ENCODE assay signal across 1 cellular context in the genomic region with DNA sequence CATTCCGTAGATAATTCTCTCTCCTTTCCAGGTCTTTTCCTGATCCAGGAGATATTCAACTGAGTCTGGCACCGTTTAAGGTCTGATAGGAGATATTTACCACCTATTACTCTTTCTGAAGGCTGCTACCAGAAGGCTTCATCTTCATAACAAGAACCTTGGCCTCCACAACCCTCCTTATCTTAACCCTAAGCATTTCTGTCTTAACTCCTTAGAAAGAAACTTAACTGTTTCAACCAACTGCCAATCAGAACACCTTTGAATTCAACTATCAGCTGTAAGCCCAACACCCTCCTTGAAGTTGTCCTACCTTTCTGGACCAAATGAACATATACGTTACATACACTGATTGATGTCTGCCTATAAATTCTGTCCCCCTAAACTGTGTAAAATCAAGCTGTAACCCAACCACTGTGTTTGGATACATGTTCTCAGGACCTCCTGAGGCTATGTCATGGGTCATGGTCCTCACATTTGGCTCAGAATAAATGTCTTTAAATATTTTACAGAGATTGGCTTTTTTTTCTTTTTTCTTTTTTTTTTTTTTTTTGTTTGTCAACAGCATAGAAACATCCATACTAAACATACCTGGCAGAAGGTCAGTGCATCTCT.
A peak's percentile ranks its signal among the peaks of the same experiment; 100 is the strongest.
TF ChIP-seq lines count a peak whose summit lies in the region.

No MANE protein-coding gene starts in this region.

TF ChIP-seq in K562, 482 proteins besides CTCF, POLR2A, EP300 and RAD21 (continued from another document):
- TF ChIP-seq, protein P1, sequence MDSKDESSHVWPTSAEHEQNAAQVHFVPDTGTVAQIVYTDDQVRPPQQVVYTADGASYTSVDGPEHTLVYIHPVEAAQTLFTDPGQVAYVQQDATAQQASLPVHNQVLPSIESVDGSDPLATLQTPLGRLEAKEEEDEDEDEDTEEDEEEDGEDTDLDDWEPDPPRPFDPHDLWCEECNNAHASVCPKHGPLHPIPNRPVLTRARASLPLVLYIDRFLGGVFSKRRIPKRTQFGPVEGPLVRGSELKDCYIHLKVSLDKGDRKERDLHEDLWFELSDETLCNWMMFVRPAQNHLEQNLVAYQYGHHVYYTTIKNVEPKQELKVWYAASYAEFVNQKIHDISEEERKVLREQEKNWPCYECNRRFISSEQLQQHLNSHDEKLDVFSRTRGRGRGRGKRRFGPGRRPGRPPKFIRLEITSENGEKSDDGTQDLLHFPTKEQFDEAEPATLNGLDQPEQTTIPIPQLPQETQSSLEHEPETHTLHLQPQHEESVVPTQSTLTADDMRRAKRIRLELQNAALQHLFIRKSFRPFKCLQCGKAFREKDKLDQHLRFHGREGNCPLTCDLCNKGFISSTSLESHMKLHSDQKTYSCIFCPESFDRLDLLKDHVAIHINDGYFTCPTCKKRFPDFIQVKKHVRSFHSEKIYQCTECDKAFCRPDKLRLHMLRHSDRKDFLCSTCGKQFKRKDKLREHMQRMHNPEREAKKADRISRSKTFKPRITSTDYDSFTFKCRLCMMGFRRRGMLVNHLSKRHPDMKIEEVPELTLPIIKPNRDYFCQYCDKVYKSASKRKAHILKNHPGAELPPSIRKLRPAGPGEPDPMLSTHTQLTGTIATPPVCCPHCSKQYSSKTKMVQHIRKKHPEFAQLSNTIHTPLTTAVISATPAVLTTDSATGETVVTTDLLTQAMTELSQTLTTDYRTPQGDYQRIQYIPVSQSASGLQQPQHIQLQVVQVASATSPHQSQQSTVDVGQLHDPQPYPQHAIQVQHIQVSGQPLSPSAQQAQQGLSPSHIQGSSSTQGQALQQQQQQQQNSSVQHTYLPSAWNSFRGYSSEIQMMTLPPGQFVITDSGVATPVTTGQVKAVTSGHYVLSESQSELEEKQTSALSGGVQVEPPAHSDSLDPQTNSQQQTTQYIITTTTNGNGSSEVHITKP (IDR thresholded peaks at IDR 0.05; ENCODE audit: partially characterized antibody) = no peak
- no peak for TF ChIP-seq NCOA2 (IDR thresholded peaks at IDR 0.05; ENCODE audit: partially characterized antibody in 2 of 2)
- TF ChIP-seq RFX7 (CRISPR knock-in tag; IDR thresholded peaks at IDR 0.05) = no peak
- no peak for TF ChIP-seq KHSRP (IDR thresholded peaks at IDR 0.05)
- TF ChIP-seq ARID1B (IDR thresholded peaks at IDR 0.05) = peak; percentile 49
- TF ChIP-seq ZFP30 (CRISPR knock-in tag; IDR thresholded peaks at IDR 0.05; ENCODE audit: borderline replicate concordance) = no peak
- no peak for TF ChIP-seq ELF4 (CRISPR knock-in tag; IDR thresholded peaks at IDR 0.05)
- no peak for TF ChIP-seq ZNF766 (CRISPR knock-in tag; conservative IDR thresholded peaks at IDR 0.05)
- TF ChIP-seq, protein P2, sequence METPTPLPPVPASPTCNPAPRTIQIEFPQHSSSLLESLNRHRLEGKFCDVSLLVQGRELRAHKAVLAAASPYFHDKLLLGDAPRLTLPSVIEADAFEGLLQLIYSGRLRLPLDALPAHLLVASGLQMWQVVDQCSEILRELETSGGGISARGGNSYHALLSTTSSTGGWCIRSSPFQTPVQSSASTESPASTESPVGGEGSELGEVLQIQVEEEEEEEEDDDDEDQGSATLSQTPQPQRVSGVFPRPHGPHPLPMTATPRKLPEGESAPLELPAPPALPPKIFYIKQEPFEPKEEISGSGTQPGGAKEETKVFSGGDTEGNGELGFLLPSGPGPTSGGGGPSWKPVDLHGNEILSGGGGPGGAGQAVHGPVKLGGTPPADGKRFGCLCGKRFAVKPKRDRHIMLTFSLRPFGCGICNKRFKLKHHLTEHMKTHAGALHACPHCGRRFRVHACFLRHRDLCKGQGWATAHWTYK (CRISPR knock-in tag; IDR thresholded peaks at IDR 0.05) = no peak
- TF ChIP-seq, protein P3, sequence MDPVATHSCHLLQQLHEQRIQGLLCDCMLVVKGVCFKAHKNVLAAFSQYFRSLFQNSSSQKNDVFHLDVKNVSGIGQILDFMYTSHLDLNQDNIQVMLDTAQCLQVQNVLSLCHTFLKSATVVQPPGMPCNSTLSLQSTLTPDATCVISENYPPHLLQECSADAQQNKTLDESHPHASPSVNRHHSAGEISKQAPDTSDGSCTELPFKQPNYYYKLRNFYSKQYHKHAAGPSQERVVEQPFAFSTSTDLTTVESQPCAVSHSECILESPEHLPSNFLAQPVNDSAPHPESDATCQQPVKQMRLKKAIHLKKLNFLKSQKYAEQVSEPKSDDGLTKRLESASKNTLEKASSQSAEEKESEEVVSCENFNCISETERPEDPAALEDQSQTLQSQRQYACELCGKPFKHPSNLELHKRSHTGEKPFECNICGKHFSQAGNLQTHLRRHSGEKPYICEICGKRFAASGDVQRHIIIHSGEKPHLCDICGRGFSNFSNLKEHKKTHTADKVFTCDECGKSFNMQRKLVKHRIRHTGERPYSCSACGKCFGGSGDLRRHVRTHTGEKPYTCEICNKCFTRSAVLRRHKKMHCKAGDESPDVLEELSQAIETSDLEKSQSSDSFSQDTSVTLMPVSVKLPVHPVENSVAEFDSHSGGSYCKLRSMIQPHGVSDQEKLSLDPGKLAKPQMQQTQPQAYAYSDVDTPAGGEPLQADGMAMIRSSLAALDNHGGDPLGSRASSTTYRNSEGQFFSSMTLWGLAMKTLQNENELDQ (CRISPR knock-in tag; IDR thresholded peaks at IDR 0.05; ENCODE audit: borderline replicate concordance) = 0 out of 2 replicates have a peak, but pooled peaks have one; percentile 31
- TF ChIP-seq FOSL1 (tag; conservative IDR thresholded peaks at IDR 0.05) = no peak; the same call in 1 of the 2 replicates
- TF ChIP-seq PHF8 (IDR thresholded peaks at IDR 0.05; ENCODE audit: borderline replicate concordance, low read length) = no peak
- 0 out of 2 replicates have a peak, but pooled peaks have one; percentile 21 for TF ChIP-seq ZNF311 (CRISPR knock-in tag; IDR thresholded peaks at IDR 0.05)
- TF ChIP-seq, protein P4, sequence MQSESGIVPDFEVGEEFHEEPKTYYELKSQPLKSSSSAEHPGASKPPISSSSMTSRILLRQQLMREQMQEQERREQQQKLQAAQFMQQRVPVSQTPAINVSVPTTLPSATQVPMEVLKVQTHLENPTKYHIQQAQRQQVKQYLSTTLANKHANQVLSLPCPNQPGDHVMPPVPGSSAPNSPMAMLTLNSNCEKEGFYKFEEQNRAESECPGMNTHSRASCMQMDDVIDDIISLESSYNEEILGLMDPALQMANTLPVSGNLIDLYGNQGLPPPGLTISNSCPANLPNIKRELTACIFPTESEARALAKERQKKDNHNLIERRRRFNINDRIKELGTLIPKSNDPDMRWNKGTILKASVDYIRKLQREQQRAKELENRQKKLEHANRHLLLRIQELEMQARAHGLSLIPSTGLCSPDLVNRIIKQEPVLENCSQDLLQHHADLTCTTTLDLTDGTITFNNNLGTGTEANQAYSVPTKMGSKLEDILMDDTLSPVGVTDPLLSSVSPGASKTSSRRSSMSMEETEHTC (IDR thresholded peaks at IDR 0.05) = no peak
- no peak for TF ChIP-seq SIX5 (IDR thresholded peaks at IDR 0.05; ENCODE audit: borderline replicate concordance in 1 of 2, insufficient read depth in 1 of 2, low read depth in 1 of 2, low read length in 2 of 2)
- TF ChIP-seq, protein P5, sequence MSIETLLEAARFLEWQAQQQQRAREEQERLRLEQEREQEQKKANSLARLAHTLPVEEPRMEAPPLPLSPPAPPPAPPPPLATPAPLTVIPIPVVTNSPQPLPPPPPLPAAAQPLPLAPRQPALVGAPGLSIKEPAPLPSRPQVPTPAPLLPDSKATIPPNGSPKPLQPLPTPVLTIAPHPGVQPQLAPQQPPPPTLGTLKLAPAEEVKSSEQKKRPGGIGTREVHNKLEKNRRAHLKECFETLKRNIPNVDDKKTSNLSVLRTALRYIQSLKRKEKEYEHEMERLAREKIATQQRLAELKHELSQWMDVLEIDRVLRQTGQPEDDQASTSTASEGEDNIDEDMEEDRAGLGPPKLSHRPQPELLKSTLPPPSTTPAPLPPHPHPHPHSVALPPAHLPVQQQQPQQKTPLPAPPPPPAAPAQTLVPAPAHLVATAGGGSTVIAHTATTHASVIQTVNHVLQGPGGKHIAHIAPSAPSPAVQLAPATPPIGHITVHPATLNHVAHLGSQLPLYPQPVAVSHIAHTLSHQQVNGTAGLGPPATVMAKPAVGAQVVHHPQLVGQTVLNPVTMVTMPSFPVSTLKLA (conservative IDR thresholded peaks at IDR 0.05) = no peak; a peak in 1 of 4 replicates
- TF ChIP-seq, protein P6, sequence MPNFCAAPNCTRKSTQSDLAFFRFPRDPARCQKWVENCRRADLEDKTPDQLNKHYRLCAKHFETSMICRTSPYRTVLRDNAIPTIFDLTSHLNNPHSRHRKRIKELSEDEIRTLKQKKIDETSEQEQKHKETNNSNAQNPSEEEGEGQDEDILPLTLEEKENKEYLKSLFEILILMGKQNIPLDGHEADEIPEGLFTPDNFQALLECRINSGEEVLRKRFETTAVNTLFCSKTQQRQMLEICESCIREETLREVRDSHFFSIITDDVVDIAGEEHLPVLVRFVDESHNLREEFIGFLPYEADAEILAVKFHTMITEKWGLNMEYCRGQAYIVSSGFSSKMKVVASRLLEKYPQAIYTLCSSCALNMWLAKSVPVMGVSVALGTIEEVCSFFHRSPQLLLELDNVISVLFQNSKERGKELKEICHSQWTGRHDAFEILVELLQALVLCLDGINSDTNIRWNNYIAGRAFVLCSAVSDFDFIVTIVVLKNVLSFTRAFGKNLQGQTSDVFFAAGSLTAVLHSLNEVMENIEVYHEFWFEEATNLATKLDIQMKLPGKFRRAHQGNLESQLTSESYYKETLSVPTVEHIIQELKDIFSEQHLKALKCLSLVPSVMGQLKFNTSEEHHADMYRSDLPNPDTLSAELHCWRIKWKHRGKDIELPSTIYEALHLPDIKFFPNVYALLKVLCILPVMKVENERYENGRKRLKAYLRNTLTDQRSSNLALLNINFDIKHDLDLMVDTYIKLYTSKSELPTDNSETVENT (CRISPR knock-in tag; IDR thresholded peaks at IDR 0.05) = peak; percentile 37; the same call in 1 of the 2 replicates
- TF ChIP-seq CBFA2T3 (IDR thresholded peaks at IDR 0.05) = peak; percentile 60
- peak; percentile 55 for TF ChIP-seq CXXC5 (CRISPR knock-in tag; IDR thresholded peaks at IDR 0.05)
- TF ChIP-seq MCM5 (IDR thresholded peaks at IDR 0.05; ENCODE audit: low read depth) = no peak
- peak; percentile 35 for TF ChIP-seq SMAD4 (CRISPR knock-in tag; conservative IDR thresholded peaks at IDR 0.05)
- TF ChIP-seq CCNT2 (IDR thresholded peaks at IDR 0.05; ENCODE audit: borderline replicate concordance, extremely low read depth, insufficient read length, low read depth, low read length) = no peak
- no peak for TF ChIP-seq GTF2F1 (IDR thresholded peaks at IDR 0.05; ENCODE audit: low read depth, low read length)
- no peak for TF ChIP-seq TBP (optimal IDR thresholded peaks at IDR 0.05; ENCODE audit: low read depth, low read length)
- no peak for TF ChIP-seq SIRT6 (IDR thresholded peaks at IDR 0.05; ENCODE audit: low read depth, low read length)
- no peak for TF ChIP-seq ETV1 (tag; conservative IDR thresholded peaks at IDR 0.05; ENCODE audit: low read depth)
- TF ChIP-seq, protein P7, sequence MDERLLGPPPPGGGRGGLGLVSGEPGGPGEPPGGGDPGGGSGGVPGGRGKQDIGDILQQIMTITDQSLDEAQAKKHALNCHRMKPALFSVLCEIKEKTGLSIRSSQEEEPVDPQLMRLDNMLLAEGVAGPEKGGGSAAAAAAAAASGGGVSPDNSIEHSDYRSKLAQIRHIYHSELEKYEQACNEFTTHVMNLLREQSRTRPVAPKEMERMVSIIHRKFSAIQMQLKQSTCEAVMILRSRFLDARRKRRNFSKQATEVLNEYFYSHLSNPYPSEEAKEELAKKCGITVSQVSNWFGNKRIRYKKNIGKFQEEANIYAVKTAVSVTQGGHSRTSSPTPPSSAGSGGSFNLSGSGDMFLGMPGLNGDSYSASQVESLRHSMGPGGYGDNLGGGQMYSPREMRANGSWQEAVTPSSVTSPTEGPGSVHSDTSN (CRISPR knock-in tag; IDR thresholded peaks at IDR 0.05; ENCODE audit: low read depth) = no peak
- TF ChIP-seq, protein P7 (tag; conservative IDR thresholded peaks at IDR 0.05; ENCODE audit: low read depth) = peak; percentile 41; the same call in 1 of the 2 replicates
- no peak for TF ChIP-seq CBFB (CRISPR knock-in tag; IDR thresholded peaks at IDR 0.05)
- no peak for TF ChIP-seq ZKSCAN8 (CRISPR knock-in tag; IDR thresholded peaks at IDR 0.05)
- no peak for TF ChIP-seq BRF1 (IDR thresholded peaks at IDR 0.05; ENCODE audit: borderline replicate concordance, extremely low read depth, insufficient read length)
- no peak for TF ChIP-seq ZNF143 (CRISPR knock-in tag; IDR thresholded peaks at IDR 0.05)
- peak; percentile 56; the same call in 1 of the 2 replicates for TF ChIP-seq MEF2D (tag; conservative IDR thresholded peaks at IDR 0.05; ENCODE audit: low read depth)
- peak; percentile 21; the same call in 1 of the 2 replicates for TF ChIP-seq TAL1 (IDR thresholded peaks at IDR 0.05)
- TF ChIP-seq L3MBTL2 (IDR thresholded peaks at IDR 0.05) = peak; percentile 43
- TF ChIP-seq PPARD (CRISPR knock-in tag; IDR thresholded peaks at IDR 0.05) = no peak
- TF ChIP-seq THRAP3 (IDR thresholded peaks at IDR 0.05; ENCODE audit: borderline replicate concordance) = no peak
- no peak; the same call in 1 of the 2 replicates for TF ChIP-seq FOXJ2 (tag; IDR thresholded peaks at IDR 0.05)
TF ChIP-seq in K562: peak in this region for 45.
